In genomic region chr12:53094394-53094787, GRCh38 we compare ENCODE assay signal across 18 cellular contexts. TPM values are rescaled to one million over a fixed set of nuclear protein-coding genes. Genes with fewer than 3 reads are reported as not detected.
DNase-seq lines count a peak whose midpoint lies in the region; ATAC-seq and TF ChIP-seq lines count a peak whose summit lies in the region.
"Had no signal": no experiment of that assay in that cellular context is flagged by ENCODE, and none has a peak within 500 bp of the region (broad histone marks: within the 10 kb centered on the region; RNA-seq: fewer than 3 reads in every experiment).

No MANE protein-coding gene starts in this region.

- no peaks in the 10 kb centered on the region for H3K79me2 ChIP-seq in GM23338 (replicated peaks; ENCODE audit: insufficient read depth)
- H3K79me2 ChIP-seq in smooth muscle cell (ENCODE audit: low read depth) = no peaks in the 10 kb centered on the region

- no peak overlapping the region for H3K4me2 ChIP-seq in GM23338
- no peak overlapping the region for H3K4me2 ChIP-seq in smooth muscle cell

- no peaks in the 10 kb centered on the region for H3K9me3 Mint-ChIP-seq in GM23338

- ATAC-seq in GM23338 = no peak
- ATAC-seq in T-helper 17 cell = no peak
- no peak for ATAC-seq in HG02981 (IDR thresholded peaks at IDR 0.05; ENCODE audit: unreplicated experiment)
- ATAC-seq in HG03095 (IDR thresholded peaks at IDR 0.05; ENCODE audit: unreplicated experiment) = no peak

- H3K4me3 Mint-ChIP-seq in GM23338 (no peak overlapping the region), T-helper 17 cell (peak overlapping the region; percentile 5)

- peaks cover 26% of the 10 kb centered on the region for H3K27me3 ChIP-seq in GM23338 (ENCODE audit: insufficient read depth)
- H3K27me3 ChIP-seq in liver (ENCODE audit: control insufficient read depth in 4 of 4, insufficient read depth in 4 of 4, low read length in 3 of 4) = no peaks in the 10 kb centered on the region
- no peaks in the 10 kb centered on the region for H3K27me3 ChIP-seq in smooth muscle cell (ENCODE audit: low read depth)
- H3K27me3 ChIP-seq: ascending aorta, SJCRH30 had no signal

- no peak for TF ChIP-seq CTCF in GM23338 (conservative IDR thresholded peaks at IDR 0.05; ENCODE audit: low read depth in 2 of 2)
- no peak for TF ChIP-seq CTCF in liver (IDR thresholded peaks at IDR 0.05; ENCODE audit: low read depth, low read length, missing input control)
- no peak for TF ChIP-seq CTCF in smooth muscle cell (IDR thresholded peaks at IDR 0.05; ENCODE audit: borderline replicate concordance, insufficient read depth, poor library complexity, severe bottlenecking)

- H3K27me3 Mint-ChIP-seq in GM23338 (ENCODE audit: insufficient read depth, low read depth, poor library complexity) = peaks cover 35% of the 10 kb centered on the region
- H3K27me3 Mint-ChIP-seq in T-helper 17 cell = peaks cover 10% of the 10 kb centered on the region

- H3K36me3 Mint-ChIP-seq in GM23338 (ENCODE audit: low read depth) (no peaks in the 10 kb centered on the region; the same call in 2 of the 3 replicates), T-helper 17 cell (ENCODE audit: low read depth) (peaks cover 2% of the 10 kb centered on the region)

- no peak overlapping the region for H3K4me3 ChIP-seq in GM23338
- no peak overlapping the region for H3K4me3 ChIP-seq in liver (ENCODE audit: low read depth in 1 of 3, low read length in 3 of 3)
- no peak overlapping the region for H3K4me3 ChIP-seq in smooth muscle cell
- H3K4me3 ChIP-seq: ascending aorta, SJCRH30 had no signal

- H4K20me1 ChIP-seq in GM23338 (replicated peaks; ENCODE audit: insufficient read depth) (no peaks in the 10 kb centered on the region), smooth muscle cell (ENCODE audit: low read depth) (no peaks in the 10 kb centered on the region)

- H3F3A ChIP-seq in GM23338 (replicated peaks; ENCODE audit: low read depth) (peaks cover 23% of the 10 kb centered on the region), smooth muscle cell (ENCODE audit: low read depth) (peaks cover 17% of the 10 kb centered on the region)

- no peak for TF ChIP-seq RAD21 in liver (IDR thresholded peaks at IDR 0.05)

- 87% methylated on average over 6 of the region's 6 CpGs for WGBS in liver
- WGBS in smooth muscle cell (ENCODE audit: low lambda C conversion rate) = 76% methylated on average over 5 of the region's 6 CpGs

- no peak overlapping the region for H3K27ac Mint-ChIP-seq in GM23338
- H3K27ac Mint-ChIP-seq in T-helper 17 cell = no peak overlapping the region

- H3K27ac ChIP-seq in GM23338 (ENCODE audit: low read depth) (no peak overlapping the region), liver (ENCODE audit: low read depth in 1 of 2, low read length in 2 of 2) (peak overlapping the region; percentile 53 to 67), smooth muscle cell (ENCODE audit: low read depth) (peak overlapping the region; percentile 88)
- H3K27ac ChIP-seq: SJCRH30 had no signal

- no peak overlapping the region for H3K9ac ChIP-seq in liver (ENCODE audit: low read depth in 1 of 2, low read length in 2 of 2)
- H3K9ac ChIP-seq in smooth muscle cell (ENCODE audit: low read depth) = peak overlapping the region; percentile 30

- peaks cover 26% of the 10 kb centered on the region for H3K4me1 ChIP-seq in GM23338 (ENCODE audit: insufficient read depth)
- H3K4me1 ChIP-seq in liver (ENCODE audit: control insufficient read depth in 4 of 4, insufficient read depth in 4 of 4, low read length in 3 of 4) = peaks cover 5 to 19% (median 11%) of the 10 kb centered on the region in 4 donors
- peaks cover 31% of the 10 kb centered on the region for H3K4me1 ChIP-seq in smooth muscle cell (ENCODE audit: low read depth)

- H3K4me1 Mint-ChIP-seq in GM23338 = peaks cover 34% of the 10 kb centered on the region
- H3K4me1 Mint-ChIP-seq in T-helper 17 cell = peaks cover 25% of the 10 kb centered on the region

- no peaks in the 10 kb centered on the region for H3K9me2 ChIP-seq in GM23338 (ENCODE audit: insufficient read depth)

- H3K9me3 ChIP-seq in T-helper 17 cell (ENCODE audit: control insufficient read depth, low read length, poor library complexity, severe bottlenecking) (no peaks in the 10 kb centered on the region), liver (ENCODE audit: control insufficient read depth in 4 of 4, low read length in 3 of 4) (no peaks in the 10 kb centered on the region), smooth muscle cell (replicated peaks; ENCODE audit: low read depth) (no peaks in the 10 kb centered on the region)
- H3K9me3 ChIP-seq: ascending aorta, SJCRH30 had no signal

- DNase-seq in GM23338 (ENCODE audit: low spot score) = no peak
- no peak for DNase-seq in T-helper 17 cell
- DNase-seq in smooth muscle cell (lab: John Stamatoyannopoulos, UW; ENCODE audit: unreplicated experiment) = no peak
- DNase-seq in stimulated activated CD4-positive, alpha-beta T cell treated with anti-CD3 and anti-CD28 coated beads, Interleukin-2, amount 100 ng/mL, for 24 hours = no peak
- DNase-seq in A172 (ENCODE audit: low spot score) = no peak
- DNase-seq: activated CD4-positive, CD25-positive, alpha-beta regulatory T cell treated with anti-CD3 and anti-CD28 coated beads, Interleukin-2, amount 50 U/mL, for 72 hours; activated gamma-delta T cell treated with Interleukin-2 at 50 U/mL for 16 hours; COR-L47; NCI-H1694 treated with DMSO at 0.1 percent for 48 hours; NCI-H510A; SJCRH30; stimulated activated naive CD4-positive, alpha-beta T cell treated with Interleukin-2 at 50 U/mL for 16 hours had no signal

- H2AFZ ChIP-seq in GM23338 (0 out of 2 replicates have a peak overlapping the region, but pooled peaks have one; percentile 78), smooth muscle cell (ENCODE audit: low read depth) (no peak overlapping the region)

- H3K36me3 ChIP-seq in GM23338 (ENCODE audit: insufficient read depth) (no peaks in the 10 kb centered on the region), liver (ENCODE audit: control insufficient read depth in 4 of 4, insufficient read depth in 3 of 4, low read depth in 1 of 4, low read length in 3 of 4) (no peaks in the 10 kb centered on the region), smooth muscle cell (ENCODE audit: low read depth) (no peaks in the 10 kb centered on the region)
- H3K36me3 ChIP-seq: ascending aorta, SJCRH30 had no signal

TF ChIP-seq in liver, 16 proteins besides CTCF, POLR2A, EP300 and RAD21 (continues in another document):
- TF ChIP-seq ZBTB33 (IDR thresholded peaks at IDR 0.05) = no peak

RNA-seq across cellular contexts. Expression of gene IGFBP6, which starts 3.1 kb away (rescaled TPM):
- total RNA-seq in GM23338 (2014; rRNA removed; shearing (Covaris generic)) = 14.1 and 16.6 TPM in 2 replicates
- 14.7 and 17.6 TPM in 2 replicates for polyA plus RNA-seq in GM23338 (2016; fragmentation: Nextera tagmentation; extraction: Ambion mirVana)
- total RNA-seq in T-helper 17 cell = under 1 TPM in 1 of 2 donors, not detected in 1; 0.45 TPM
- total RNA-seq in liver = 10 to 100 TPM in 1 of 2 donors, 1 to 10 TPM in 1; 1.6 to 13.6 TPM
- 10 to 100 TPM; 10.5 to 17.6 TPM for polyA plus RNA-seq in liver
- total RNA-seq in smooth muscle cell = 22.6 and 22.7 TPM in 2 replicates
- 94.4 and 102 TPM in 2 replicates for polyA plus RNA-seq in smooth muscle cell
- total RNA-seq in A172 (2014; rRNA removed; shearing (Covaris generic)) = 104 and 147 TPM in 2 replicates

RNA-seq across cellular contexts. Expression of gene SOAT2, which starts 8.9 kb away (rescaled TPM):
- not detected in 2 replicates for total RNA-seq in GM23338 (2014; rRNA removed; shearing (Covaris generic))
- polyA plus RNA-seq in GM23338 (2016; fragmentation: Nextera tagmentation; extraction: Ambion mirVana) (not detected in 2 replicates), liver (1 to 10 TPM in 1 of 2 donors, under 1 TPM in 1; 0.48 to 1.6 TPM), smooth muscle cell (not detected in 2 replicates)
- total RNA-seq in T-helper 17 cell (1 to 10 TPM in 1 of 2 donors, under 1 TPM in 1; 0.83 to 2.5 TPM), liver (1 to 10 TPM in 1 of 2 donors, under 1 TPM in 1; 0.92 to 9.4 TPM), smooth muscle cell (not detected in 2 replicates)
- 0.17 TPM in 1 of 2 replicates, not detected in the other for total RNA-seq in A172 (2014; rRNA removed; shearing (Covaris generic))
- total RNA-seq: ascending aorta, epithelial cell of proximal tubule, M059J, SJCRH30 had no signal

RNA-seq across cellular contexts. Expression of gene SPRYD3, which starts 15.2 kb away (rescaled TPM):
- total RNA-seq in GM23338 (2014; rRNA removed; shearing (Covaris generic)) = 4.7 and 5.4 TPM in 2 replicates
- 3.4 and 4.3 TPM in 2 replicates for polyA plus RNA-seq in GM23338 (2016; fragmentation: Nextera tagmentation; extraction: Ambion mirVana)
- 10 to 100 TPM; 23.1 to 29.6 TPM for total RNA-seq in T-helper 17 cell
- 10 to 100 TPM in 1 of 2 donors, 1 to 10 TPM in 1; 6.0 to 15.2 TPM for total RNA-seq in liver
- 10 to 100 TPM; 11.3 to 20.3 TPM for polyA plus RNA-seq in liver
- 20.2 and 23.0 TPM in 2 replicates for total RNA-seq in smooth muscle cell
- polyA plus RNA-seq in smooth muscle cell = 43.5 and 57.1 TPM in 2 replicates
- 15.2 and 19.6 TPM in 2 replicates for total RNA-seq in A172 (2014; rRNA removed; shearing (Covaris generic))

RNA-seq across cellular contexts. Expression of gene TNS2, which starts 44.5 kb away (rescaled TPM):
- total RNA-seq in GM23338 (2014; rRNA removed; shearing (Covaris generic)) = 5.7 and 6.9 TPM in 2 replicates
- polyA plus RNA-seq in GM23338 (2016; fragmentation: Nextera tagmentation; extraction: Ambion mirVana) (1.5 and 1.8 TPM in 2 replicates), liver (10 to 100 TPM; 44.7 to 47.2 TPM), smooth muscle cell (17.4 TPM in 2 replicates)
- total RNA-seq in T-helper 17 cell (1 to 10 TPM; 1.4 to 3.1 TPM), liver (10 to 100 TPM; 11.7 to 94.0 TPM), smooth muscle cell (9.3 and 11.4 TPM in 2 replicates)
- total RNA-seq in A172 (2014; rRNA removed; shearing (Covaris generic)) = 18.9 and 24.5 TPM in 2 replicates
